1 cellular context compared by ENCODE assay signal in the genomic region with DNA sequence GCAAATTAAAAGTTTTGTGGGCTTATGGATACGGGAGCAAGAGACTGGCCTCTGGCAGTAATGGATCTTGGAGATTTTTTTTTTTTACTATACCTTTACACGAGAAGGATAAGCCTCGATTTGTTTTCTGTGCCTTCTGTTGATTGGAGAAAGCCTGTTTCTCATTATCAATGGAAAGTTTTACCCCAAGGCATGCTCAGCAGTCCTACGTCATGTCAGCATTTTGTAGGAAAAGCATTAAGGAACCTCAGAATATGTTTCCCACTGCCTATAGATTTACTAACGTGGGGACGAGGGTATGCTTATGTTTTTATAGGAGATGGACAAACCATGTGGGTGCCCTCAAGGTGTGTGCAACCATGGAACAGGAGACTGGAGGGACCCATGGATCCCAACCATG.
TF ChIP-seq lines count a peak whose summit lies in the region.

No MANE protein-coding gene starts in this region.

TF ChIP-seq in HepG2, 621 proteins besides CTCF, POLR2A, EP300 and RAD21:
- TF ChIP-seq ASH2L (IDR thresholded peaks at IDR 0.05; ENCODE audit: insufficient read length, low read depth, low read length) (no peak), MAFK (conservative IDR thresholded peaks at IDR 0.05 in 1 of 2, IDR thresholded peaks at IDR 0.05 in 1 of 2; ENCODE audit: low read length in 2 of 2) (peak; percentile 17 to 56; a peak in 2 of 4 replicates), MAFF (IDR thresholded peaks at IDR 0.05; ENCODE audit: low read depth, low read length) (0 out of 2 replicates have a peak, but pooled peaks have one; percentile 30)
TF ChIP-seq in HepG2: peak in this region for 2.
